ENCODE assay signal across 1 cellular context in the genomic region with DNA sequence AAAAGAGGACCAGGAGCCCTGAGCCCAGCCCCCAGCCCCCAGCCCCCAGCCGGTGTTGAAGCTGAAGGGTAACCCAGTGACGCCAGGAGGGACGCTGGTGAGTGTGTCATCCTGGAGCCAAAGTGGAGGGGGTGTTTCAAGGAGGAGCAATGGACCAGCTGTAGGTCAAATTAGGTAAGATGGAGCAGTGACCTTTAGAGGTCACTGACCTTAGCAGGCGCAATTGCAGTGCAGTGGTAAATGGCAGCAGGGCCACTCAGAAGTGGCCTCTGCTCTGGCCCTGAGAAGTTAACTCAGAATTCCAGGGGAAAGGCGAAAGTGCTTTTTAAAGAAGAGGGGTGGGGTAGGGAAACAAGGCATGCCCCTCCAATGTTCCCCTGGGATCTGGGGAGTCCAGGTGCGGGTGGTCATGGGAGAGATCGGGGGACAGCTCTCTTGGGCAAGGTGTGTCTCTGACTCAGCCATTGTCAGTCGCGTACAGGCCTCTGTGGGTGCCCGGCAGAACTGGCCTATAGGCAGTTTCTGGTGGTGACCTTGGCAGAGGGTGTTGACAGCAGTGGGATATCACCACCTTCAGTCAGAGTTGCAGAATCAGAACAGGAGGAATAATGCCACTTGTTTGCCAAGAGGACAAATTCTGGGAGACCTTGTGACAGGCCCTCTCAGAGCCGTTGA.
A peak's percentile ranks its signal among the peaks of the same experiment; 100 is the strongest.
TF ChIP-seq lines count a peak whose summit lies in the region.

No MANE protein-coding gene starts in this region.

TF ChIP-seq in HepG2, 621 proteins besides CTCF, POLR2A, EP300 and RAD21 (continued from another document and continues in another):
- TF ChIP-seq, protein P1, sequence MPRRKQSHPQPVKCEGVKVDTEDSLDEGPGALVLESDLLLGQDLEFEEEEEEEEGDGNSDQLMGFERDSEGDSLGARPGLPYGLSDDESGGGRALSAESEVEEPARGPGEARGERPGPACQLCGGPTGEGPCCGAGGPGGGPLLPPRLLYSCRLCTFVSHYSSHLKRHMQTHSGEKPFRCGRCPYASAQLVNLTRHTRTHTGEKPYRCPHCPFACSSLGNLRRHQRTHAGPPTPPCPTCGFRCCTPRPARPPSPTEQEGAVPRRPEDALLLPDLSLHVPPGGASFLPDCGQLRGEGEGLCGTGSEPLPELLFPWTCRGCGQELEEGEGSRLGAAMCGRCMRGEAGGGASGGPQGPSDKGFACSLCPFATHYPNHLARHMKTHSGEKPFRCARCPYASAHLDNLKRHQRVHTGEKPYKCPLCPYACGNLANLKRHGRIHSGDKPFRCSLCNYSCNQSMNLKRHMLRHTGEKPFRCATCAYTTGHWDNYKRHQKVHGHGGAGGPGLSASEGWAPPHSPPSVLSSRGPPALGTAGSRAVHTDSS (CRISPR knock-in tag; conservative IDR thresholded peaks at IDR 0.05), result no peak
- TF ChIP-seq ZNF768 (CRISPR knock-in tag; IDR thresholded peaks at IDR 0.05), result no peak
- peak; percentile 35; the same call in 1 of the 2 replicates for TF ChIP-seq RXRB (CRISPR knock-in tag; IDR thresholded peaks at IDR 0.05; ENCODE audit: borderline replicate concordance)
- no peak for TF ChIP-seq MEIS2 (CRISPR knock-in tag; IDR thresholded peaks at IDR 0.05)
- TF ChIP-seq NR2F1 (CRISPR knock-in tag; IDR thresholded peaks at IDR 0.05), result peak; percentile 73 to 81
- TF ChIP-seq PHF5A (CRISPR knock-in tag; IDR thresholded peaks at IDR 0.05; ENCODE audit: low read depth, unreplicated experiment), result no peak
- no peak for TF ChIP-seq MIER3 (CRISPR knock-in tag; IDR thresholded peaks at IDR 0.05; ENCODE audit: borderline replicate concordance)
- TF ChIP-seq ZNF143 (CRISPR knock-in tag; IDR thresholded peaks at IDR 0.05), result no peak
- TF ChIP-seq ZNF576 (CRISPR knock-in tag; IDR thresholded peaks at IDR 0.05), result no peak
- no peak for TF ChIP-seq SMAD9 (CRISPR knock-in tag; IDR thresholded peaks at IDR 0.05)
- TF ChIP-seq AGO1 (IDR thresholded peaks at IDR 0.05; ENCODE audit: low read depth, low read length, poor library complexity, severe bottlenecking), result no peak
- TF ChIP-seq HIC2 (CRISPR knock-in tag; IDR thresholded peaks at IDR 0.05; ENCODE audit: low read depth), result 0 out of 2 replicates have a peak, but pooled peaks have one; percentile 19
- TF ChIP-seq ZNF674 (CRISPR knock-in tag; IDR thresholded peaks at IDR 0.05; ENCODE audit: low read depth), result no peak
- TF ChIP-seq ZNF430 (CRISPR knock-in tag; IDR thresholded peaks at IDR 0.05), result 0 out of 2 replicates have a peak, but pooled peaks have one; percentile 37
- no peak for TF ChIP-seq SOX6 (IDR thresholded peaks at IDR 0.05)
- TF ChIP-seq SOX6 (CRISPR knock-in tag; IDR thresholded peaks at IDR 0.05), result no peak
- TF ChIP-seq NFYB (CRISPR knock-in tag; IDR thresholded peaks at IDR 0.05), result no peak
- TF ChIP-seq, protein P2, sequence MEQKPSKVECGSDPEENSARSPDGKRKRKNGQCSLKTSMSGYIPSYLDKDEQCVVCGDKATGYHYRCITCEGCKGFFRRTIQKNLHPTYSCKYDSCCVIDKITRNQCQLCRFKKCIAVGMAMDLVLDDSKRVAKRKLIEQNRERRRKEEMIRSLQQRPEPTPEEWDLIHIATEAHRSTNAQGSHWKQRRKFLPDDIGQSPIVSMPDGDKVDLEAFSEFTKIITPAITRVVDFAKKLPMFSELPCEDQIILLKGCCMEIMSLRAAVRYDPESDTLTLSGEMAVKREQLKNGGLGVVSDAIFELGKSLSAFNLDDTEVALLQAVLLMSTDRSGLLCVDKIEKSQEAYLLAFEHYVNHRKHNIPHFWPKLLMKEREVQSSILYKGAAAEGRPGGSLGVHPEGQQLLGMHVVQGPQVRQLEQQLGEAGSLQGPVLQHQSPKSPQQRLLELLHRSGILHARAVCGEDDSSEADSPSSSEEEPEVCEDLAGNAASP (CRISPR knock-in tag; IDR thresholded peaks at IDR 0.05; ENCODE audit: borderline replicate concordance), result peak; percentile 56; the same call in 1 of the 2 replicates
- TF ChIP-seq ZNF546 (CRISPR knock-in tag; conservative IDR thresholded peaks at IDR 0.05), result no peak
- TF ChIP-seq ZNF367 (CRISPR knock-in tag; IDR thresholded peaks at IDR 0.05; ENCODE audit: borderline replicate concordance), result no peak
- no peak for TF ChIP-seq ZNF549 (CRISPR knock-in tag; IDR thresholded peaks at IDR 0.05)
- TF ChIP-seq ZNF552 (CRISPR knock-in tag; IDR thresholded peaks at IDR 0.05; ENCODE audit: borderline replicate concordance), result no peak
- TF ChIP-seq ZNF678 (CRISPR knock-in tag; IDR thresholded peaks at IDR 0.05), result no peak
- TF ChIP-seq GFI1 (CRISPR knock-in tag; IDR thresholded peaks at IDR 0.05; ENCODE audit: borderline replicate concordance), result no peak
- no peak for TF ChIP-seq TP53 (CRISPR knock-in tag; conservative IDR thresholded peaks at IDR 0.05)
- TF ChIP-seq ZNF780A (CRISPR knock-in tag; IDR thresholded peaks at IDR 0.05), result no peak
- no peak for TF ChIP-seq TBX2 (CRISPR knock-in tag; IDR thresholded peaks at IDR 0.05; ENCODE audit: borderline replicate concordance)
- TF ChIP-seq, protein P3, sequence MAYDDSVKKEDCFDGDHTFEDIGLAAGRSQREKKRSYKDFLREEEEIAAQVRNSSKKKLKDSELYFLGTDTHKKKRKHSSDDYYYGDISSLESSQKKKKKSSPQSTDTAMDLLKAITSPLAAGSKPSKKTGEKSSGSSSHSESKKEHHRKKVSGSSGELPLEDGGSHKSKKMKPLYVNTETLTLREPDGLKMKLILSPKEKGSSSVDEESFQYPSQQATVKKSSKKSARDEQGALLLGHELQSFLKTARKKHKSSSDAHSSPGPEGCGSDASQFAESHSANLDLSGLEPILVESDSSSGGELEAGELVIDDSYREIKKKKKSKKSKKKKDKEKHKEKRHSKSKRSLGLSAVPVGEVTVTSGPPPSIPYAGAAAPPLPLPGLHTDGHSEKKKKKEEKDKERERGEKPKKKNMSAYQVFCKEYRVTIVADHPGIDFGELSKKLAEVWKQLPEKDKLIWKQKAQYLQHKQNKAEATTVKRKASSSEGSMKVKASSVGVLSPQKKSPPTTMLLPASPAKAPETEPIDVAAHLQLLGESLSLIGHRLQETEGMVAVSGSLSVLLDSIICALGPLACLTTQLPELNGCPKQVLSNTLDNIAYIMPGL (CRISPR knock-in tag; IDR thresholded peaks at IDR 0.05; ENCODE audit: borderline replicate concordance in 1 of 2, low read depth in 1 of 2), result no peak
- TF ChIP-seq ZNF264 (CRISPR knock-in tag; IDR thresholded peaks at IDR 0.05), result no peak
- no peak for TF ChIP-seq ZNF709 (CRISPR knock-in tag; IDR thresholded peaks at IDR 0.05)
- no peak for TF ChIP-seq ZNF10 (CRISPR knock-in tag; IDR thresholded peaks at IDR 0.05; ENCODE audit: borderline replicate concordance, low read depth)
- no peak for TF ChIP-seq MIXL1 (CRISPR knock-in tag; IDR thresholded peaks at IDR 0.05)
- TF ChIP-seq, protein P4, sequence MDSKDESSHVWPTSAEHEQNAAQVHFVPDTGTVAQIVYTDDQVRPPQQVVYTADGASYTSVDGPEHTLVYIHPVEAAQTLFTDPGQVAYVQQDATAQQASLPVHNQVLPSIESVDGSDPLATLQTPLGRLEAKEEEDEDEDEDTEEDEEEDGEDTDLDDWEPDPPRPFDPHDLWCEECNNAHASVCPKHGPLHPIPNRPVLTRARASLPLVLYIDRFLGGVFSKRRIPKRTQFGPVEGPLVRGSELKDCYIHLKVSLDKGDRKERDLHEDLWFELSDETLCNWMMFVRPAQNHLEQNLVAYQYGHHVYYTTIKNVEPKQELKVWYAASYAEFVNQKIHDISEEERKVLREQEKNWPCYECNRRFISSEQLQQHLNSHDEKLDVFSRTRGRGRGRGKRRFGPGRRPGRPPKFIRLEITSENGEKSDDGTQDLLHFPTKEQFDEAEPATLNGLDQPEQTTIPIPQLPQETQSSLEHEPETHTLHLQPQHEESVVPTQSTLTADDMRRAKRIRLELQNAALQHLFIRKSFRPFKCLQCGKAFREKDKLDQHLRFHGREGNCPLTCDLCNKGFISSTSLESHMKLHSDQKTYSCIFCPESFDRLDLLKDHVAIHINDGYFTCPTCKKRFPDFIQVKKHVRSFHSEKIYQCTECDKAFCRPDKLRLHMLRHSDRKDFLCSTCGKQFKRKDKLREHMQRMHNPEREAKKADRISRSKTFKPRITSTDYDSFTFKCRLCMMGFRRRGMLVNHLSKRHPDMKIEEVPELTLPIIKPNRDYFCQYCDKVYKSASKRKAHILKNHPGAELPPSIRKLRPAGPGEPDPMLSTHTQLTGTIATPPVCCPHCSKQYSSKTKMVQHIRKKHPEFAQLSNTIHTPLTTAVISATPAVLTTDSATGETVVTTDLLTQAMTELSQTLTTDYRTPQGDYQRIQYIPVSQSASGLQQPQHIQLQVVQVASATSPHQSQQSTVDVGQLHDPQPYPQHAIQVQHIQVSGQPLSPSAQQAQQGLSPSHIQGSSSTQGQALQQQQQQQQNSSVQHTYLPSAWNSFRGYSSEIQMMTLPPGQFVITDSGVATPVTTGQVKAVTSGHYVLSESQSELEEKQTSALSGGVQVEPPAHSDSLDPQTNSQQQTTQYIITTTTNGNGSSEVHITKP (CRISPR knock-in tag; IDR thresholded peaks at IDR 0.05; ENCODE audit: low read depth), result no peak
- no peak for TF ChIP-seq U2AF2 (IDR thresholded peaks at IDR 0.05; ENCODE audit: low read depth, low read length)
- no peak for TF ChIP-seq SKI (IDR thresholded peaks at IDR 0.05; ENCODE audit: partially characterized antibody)
- TF ChIP-seq MZF1 (CRISPR knock-in tag; IDR thresholded peaks at IDR 0.05; ENCODE audit: borderline replicate concordance), result no peak
- TF ChIP-seq ZBED4 (CRISPR knock-in tag; IDR thresholded peaks at IDR 0.05; ENCODE audit: borderline replicate concordance), result no peak
- TF ChIP-seq MAZ (IDR thresholded peaks at IDR 0.05; ENCODE audit: borderline replicate concordance, low read depth, low read length), result no peak
- TF ChIP-seq MAZ (CRISPR knock-in tag; IDR thresholded peaks at IDR 0.05; ENCODE audit: low read depth), result no peak
- TF ChIP-seq, protein P5, sequence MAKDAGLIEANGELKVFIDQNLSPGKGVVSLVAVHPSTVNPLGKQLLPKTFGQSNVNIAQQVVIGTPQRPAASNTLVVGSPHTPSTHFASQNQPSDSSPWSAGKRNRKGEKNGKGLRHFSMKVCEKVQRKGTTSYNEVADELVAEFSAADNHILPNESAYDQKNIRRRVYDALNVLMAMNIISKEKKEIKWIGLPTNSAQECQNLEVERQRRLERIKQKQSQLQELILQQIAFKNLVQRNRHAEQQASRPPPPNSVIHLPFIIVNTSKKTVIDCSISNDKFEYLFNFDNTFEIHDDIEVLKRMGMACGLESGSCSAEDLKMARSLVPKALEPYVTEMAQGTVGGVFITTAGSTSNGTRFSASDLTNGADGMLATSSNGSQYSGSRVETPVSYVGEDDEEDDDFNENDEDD (CRISPR knock-in tag; IDR thresholded peaks at IDR 0.05; ENCODE audit: borderline replicate concordance), result no peak
- TF ChIP-seq, protein P6, sequence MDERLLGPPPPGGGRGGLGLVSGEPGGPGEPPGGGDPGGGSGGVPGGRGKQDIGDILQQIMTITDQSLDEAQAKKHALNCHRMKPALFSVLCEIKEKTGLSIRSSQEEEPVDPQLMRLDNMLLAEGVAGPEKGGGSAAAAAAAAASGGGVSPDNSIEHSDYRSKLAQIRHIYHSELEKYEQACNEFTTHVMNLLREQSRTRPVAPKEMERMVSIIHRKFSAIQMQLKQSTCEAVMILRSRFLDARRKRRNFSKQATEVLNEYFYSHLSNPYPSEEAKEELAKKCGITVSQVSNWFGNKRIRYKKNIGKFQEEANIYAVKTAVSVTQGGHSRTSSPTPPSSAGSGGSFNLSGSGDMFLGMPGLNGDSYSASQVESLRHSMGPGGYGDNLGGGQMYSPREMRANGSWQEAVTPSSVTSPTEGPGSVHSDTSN (CRISPR knock-in tag; IDR thresholded peaks at IDR 0.05), result no peak
- peak; percentile 75 for TF ChIP-seq NR2C2 (CRISPR knock-in tag; IDR thresholded peaks at IDR 0.05; ENCODE audit: borderline replicate concordance)
- no peak for TF ChIP-seq ZMYM3 (CRISPR knock-in tag; IDR thresholded peaks at IDR 0.05)
- TF ChIP-seq ZNF354B (CRISPR knock-in tag; IDR thresholded peaks at IDR 0.05), result no peak
